In genomic region chr6:71982385-71982784, GRCh38 we compare ENCODE assay signal across 13 cellular contexts.
A peak's percentile ranks its signal among the peaks of the same experiment; 100 is the strongest.
DNase-seq lines count a peak whose midpoint lies in the region; ATAC-seq and TF ChIP-seq lines count a peak whose summit lies in the region.
"Had no signal": no experiment of that assay in that cellular context is flagged by ENCODE, and none has a peak within 500 bp of the region (broad histone marks: within the 10 kb centered on the region; RNA-seq: fewer than 3 reads in every experiment).

No MANE protein-coding gene starts in this region.

- H3K9me3 ChIP-seq in left lung: no peaks in the 10 kb centered on the region
- H3K9me3 ChIP-seq: gastrocnemius medialis, MG63 had no signal

- no peak overlapping the region for H3K27ac ChIP-seq in left lung
- H3K27ac ChIP-seq: gastrocnemius medialis had no signal

- no peak for TF ChIP-seq CTCF in left lung (IDR thresholded peaks at IDR 0.05)

- H3K4me1 ChIP-seq in left lung: no peaks in the 10 kb centered on the region
- H3K4me1 ChIP-seq: gastrocnemius medialis had no signal

- no peaks in the 10 kb centered on the region for H3K36me3 ChIP-seq in left lung
- H3K36me3 ChIP-seq: gastrocnemius medialis, MG63 had no signal

- intact Hi-C loops in Right ventricle myocardium superior (cut with DNase I): no loop called here
- intact Hi-C loops in left lung (cut with DNase I): no loop called here

- DNase-seq in NCI-H226 (peak; percentile 13), mucosa of gallbladder (ENCODE audit: low spot score) (no peak), Right ventricle myocardium superior (no peak), left lung (no peak), NCI-H2029 treated with DMSO at 0.1 percent for 48 hours (lab: John Stamatoyannopoulos, UW) (no peak)
- DNase-seq: gastrocnemius medialis; GOT3; MG63; small intestine; stimulated activated naive B cell treated with anti-CD40 and anti-IgM and Interleukin-4, amounts not matched to agents 10 μg/mL and 1 μg/mL and 100 μg/mL, for 72 hours had no signal

- ATAC-seq in GM18502 (IDR thresholded peaks at IDR 0.05; ENCODE audit: poor library complexity, unreplicated experiment) (peak; percentile 95), GM21360 (IDR thresholded peaks at IDR 0.05; ENCODE audit: unreplicated experiment) (peak; percentile 78), HG03025 (IDR thresholded peaks at IDR 0.05; ENCODE audit: low FRiP score, unreplicated experiment) (peak; percentile 87), Right ventricle myocardium superior (ENCODE audit: poor library complexity) (no peak), left lung (no peak)
- ATAC-seq: gastrocnemius medialis had no signal

- no peaks in the 10 kb centered on the region for H3K27me3 ChIP-seq in left lung
- H3K27me3 ChIP-seq: gastrocnemius medialis, MG63 had no signal

- H3K4me3 ChIP-seq in left lung: no peak overlapping the region
- H3K4me3 ChIP-seq: gastrocnemius medialis, MG63 had no signal

Comparison
In these comparisons a context has a peak if more than half of its experiments do, and no peak if none do; other contexts are left out.
1. ATAC-seq: peak in GM18502 (single experiment), GM21360 (single experiment) and HG03025 (single experiment); none in Right ventricle myocardium superior (single experiment) and left lung (single experiment).